In the genomic region with DNA sequence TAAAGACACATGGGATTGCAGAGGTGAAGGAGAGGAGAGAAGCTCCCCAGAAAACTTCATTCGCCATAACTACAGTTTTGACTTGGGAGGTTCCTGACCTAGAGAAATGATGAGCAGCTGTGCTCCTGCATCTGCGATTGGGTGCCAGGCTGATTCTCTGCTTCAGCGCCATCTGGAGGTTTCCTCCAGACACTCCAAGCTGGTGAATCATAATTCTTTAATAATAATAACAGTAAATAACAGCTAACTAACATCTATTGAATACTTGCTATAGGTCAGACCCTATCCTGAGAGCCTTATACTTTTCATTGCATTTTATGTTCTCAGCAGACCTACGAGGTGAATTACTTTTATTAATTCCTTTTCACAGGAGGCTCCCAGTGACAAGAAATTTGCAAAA, we compare ENCODE assay signal across 12 cellular contexts.
DNase-seq lines count a peak whose midpoint lies in the region; ATAC-seq, FAIRE-seq and TF ChIP-seq lines count a peak whose summit lies in the region.
"Had no signal": no experiment of that assay in that cellular context is flagged by ENCODE, and none has a peak within 500 bp of the region (broad histone marks: within the 10 kb centered on the region; RNA-seq: fewer than 3 reads in every experiment).

No MANE protein-coding gene starts in this region.

- no peaks in the 10 kb centered on the region for H3K9me1 ChIP-seq in keratinocyte (ENCODE audit: control insufficient read depth, extremely low read depth, insufficient read depth, low read length)

- no peak overlapping the region for H2AFZ ChIP-seq in keratinocyte (ENCODE audit: control insufficient read depth, low read length)

- H3K9me3 ChIP-seq in BE2C (no peaks in the 10 kb centered on the region), keratinocyte (ENCODE audit: control insufficient read depth, low read depth, low read length) (no peaks in the 10 kb centered on the region), gastroesophageal sphincter (no peaks in the 10 kb centered on the region), ovary (no peaks in the 10 kb centered on the region)
- H3K9me3 ChIP-seq: psoas muscle had no signal

- no peak for TF ChIP-seq POLR2A in gastroesophageal sphincter (IDR thresholded peaks at IDR 0.05)
- TF ChIP-seq POLR2A in ovary (IDR thresholded peaks at IDR 0.05) = no peak

- peaks cover 4% of the 10 kb centered on the region; the same call in 1 of the 2 replicates for H3K4me1 ChIP-seq in BE2C
- no peaks in the 10 kb centered on the region for H3K4me1 ChIP-seq in keratinocyte (ENCODE audit: control insufficient read depth, extremely low read depth, insufficient read depth, low read length)
- H3K4me1 ChIP-seq in gastroesophageal sphincter = no peaks in the 10 kb centered on the region
- no peaks in the 10 kb centered on the region for H3K4me1 ChIP-seq in ovary (ENCODE audit: insufficient read depth)
- H3K4me1 ChIP-seq: psoas muscle had no signal

- H3K27me3 ChIP-seq in BE2C (no peaks in the 10 kb centered on the region), keratinocyte (ENCODE audit: control insufficient read depth, extremely low read depth, insufficient read depth, low read length) (peaks cover 3% of the 10 kb centered on the region), gastroesophageal sphincter (no peaks in the 10 kb centered on the region), ovary (no peaks in the 10 kb centered on the region)

- FAIRE-seq in keratinocyte (lab: Jason Lieb, UNC) = no peak
- FAIRE-seq: GM12891 had no signal

- DNase-seq in BE2C (peak; percentile 65), HT-29 (ENCODE audit: low spot score) (peak; percentile 11), SW480 (ENCODE audit: low spot score) (peak; percentile 30), keratinocyte (ENCODE audit: low read depth, low spot score) (no peak), NOMO-1 treated with dmso at 0.1 percent for 144 hours (lab: John Stamatoyannopoulos, UW; ENCODE audit: unreplicated experiment) (no peak), ovary (no peak)
- DNase-seq in activated CD4-positive, alpha-beta T cell treated with anti-CD3 and anti-CD28 coated beads for 1 hour = no peak
- DNase-seq: activated T-cell treated with anti-CD3 and anti-CD28 coated beads, Interleukin-2, amount 50 U/mL, for 1 hour; erythroblast; psoas muscle had no signal

- dilution Hi-C loops in keratinocyte (cut with MboI; ENCODE audit: extremely low pct_ligation_motif_present, low sequenced_read_pairs) = no loop called here

- H3K4me3 ChIP-seq in BE2C (ENCODE audit: low read depth, low read length) (no peak overlapping the region), keratinocyte (ENCODE audit: control insufficient read depth in 2 of 3, extremely low read depth in 1 of 3, insufficient read depth in 2 of 3, low read depth in 1 of 3, low read length in 3 of 3) (no peak overlapping the region), gastroesophageal sphincter (no peak overlapping the region), ovary (no peak overlapping the region)
- H3K4me3 ChIP-seq: psoas muscle had no signal

- TF ChIP-seq CTCF in BE2C (IDR thresholded peaks at IDR 0.05; ENCODE audit: low read depth, low read length) (peak; percentile 89), keratinocyte (optimal IDR thresholded peaks at IDR 0.05 in 1 of 3, IDR thresholded peaks at IDR 0.05 in 1 of 3, conservative IDR thresholded peaks at IDR 0.05 in 1 of 3; ENCODE audit: extremely low read depth in 1 of 3, insufficient read depth in 2 of 3, low read length in 3 of 3) (peak; percentile 47 to 63 (median 63)), gastroesophageal sphincter (IDR thresholded peaks at IDR 0.05) (no peak), ovary (IDR thresholded peaks at IDR 0.05) (no peak)

- WGBS in gastroesophageal sphincter (ENCODE audit: low coverage in 1 of 2), 2 donors = 13 to 36% methylated on average over 3 to 4 of the region's 4 CpGs
- WGBS in ovary, 3 donors = 41 to 50% (median 50%) methylated on average over 4 of the region's 4 CpGs

- H3K36me3 ChIP-seq in BE2C = no peaks in the 10 kb centered on the region
- no peaks in the 10 kb centered on the region for H3K36me3 ChIP-seq in keratinocyte (ENCODE audit: control insufficient read depth in 2 of 2, extremely low read depth in 1 of 2, insufficient read depth in 2 of 2, low read length in 2 of 2)
- H3K36me3 ChIP-seq in gastroesophageal sphincter = no peaks in the 10 kb centered on the region
- H3K36me3 ChIP-seq in ovary = no peaks in the 10 kb centered on the region

- H3K4me2 ChIP-seq in keratinocyte (ENCODE audit: control insufficient read depth, extremely low read depth, insufficient read depth, low read depth, low read length) = no peak overlapping the region

- H3K9ac ChIP-seq in keratinocyte (ENCODE audit: control insufficient read depth, extremely low read depth, insufficient read depth, low read length) = no peak overlapping the region

- ATAC-seq in gastroesophageal sphincter = no peak
- ATAC-seq: psoas muscle had no signal

- intact Hi-C loops in ovary (cut with DNase I) = no loop called here

- no peak for TF ChIP-seq EP300 in gastroesophageal sphincter (IDR thresholded peaks at IDR 0.05)
- no peak for TF ChIP-seq EP300 in ovary (IDR thresholded peaks at IDR 0.05)

- H3K27ac ChIP-seq in keratinocyte (ENCODE audit: control insufficient read depth, insufficient read depth, low read length) = no peak overlapping the region
- H3K27ac ChIP-seq in gastroesophageal sphincter = no peak overlapping the region
- H3K27ac ChIP-seq in ovary = no peak overlapping the region
- H3K27ac ChIP-seq: psoas muscle had no signal

- no peaks in the 10 kb centered on the region for H3K79me2 ChIP-seq in keratinocyte (ENCODE audit: control insufficient read depth, insufficient read depth, low read length)

- H4K20me1 ChIP-seq in keratinocyte (ENCODE audit: control insufficient read depth, extremely low read depth, insufficient read depth, low read length) = no peaks in the 10 kb centered on the region

Comparison
In these comparisons a context has a peak if more than half of its experiments do, and no peak if none do; other contexts are left out.
1. DNase-seq: peak in BE2C (single experiment), HT-29 (single experiment) and SW480 (single experiment); none in keratinocyte (single experiment), NOMO-1 treated with dmso at 0.1 percent for 144 hours (single experiment), activated CD4-positive, alpha-beta T cell treated with anti-CD3 and anti-CD28 coated beads for 1 hour (single experiment) and ovary (0 of 5).
2. CTCF ChIP-seq: peak in BE2C (single experiment) and keratinocyte (3 of 3); none in gastroesophageal sphincter (0 of 4) and ovary (0 of 3).